In the genomic region with DNA sequence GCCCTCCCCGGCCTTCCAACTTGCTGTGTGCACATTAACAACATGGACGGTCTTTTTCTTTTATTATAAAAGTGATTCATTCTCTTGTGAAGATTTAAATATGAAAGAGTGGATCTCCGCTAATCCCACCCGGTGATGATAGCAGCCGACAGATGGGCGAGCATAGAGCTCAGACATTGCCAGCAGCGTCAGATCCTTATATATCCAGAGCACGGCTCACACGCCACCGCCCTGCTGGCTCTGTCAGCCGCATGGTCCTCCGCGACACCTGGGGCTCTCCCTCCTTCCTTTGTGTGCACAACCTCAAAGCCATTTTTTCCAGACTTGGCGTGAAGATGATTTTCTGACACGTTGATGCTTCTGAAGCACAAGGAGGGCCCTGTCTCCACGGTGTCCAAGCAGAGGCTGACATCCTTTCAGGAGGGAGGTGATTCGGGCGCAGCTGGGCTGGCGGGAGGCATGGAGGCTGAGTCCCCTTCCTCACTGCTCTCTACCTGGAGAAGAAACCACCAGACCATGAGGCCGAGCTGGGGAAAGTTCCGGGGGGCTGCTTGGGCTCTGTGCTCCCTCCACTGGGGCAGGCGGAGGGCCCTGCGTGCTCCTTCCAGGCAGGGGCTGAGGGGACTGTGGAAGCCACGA, we compare ENCODE assay signal across 17 cellular contexts. TPM values are rescaled to one million over a fixed set of nuclear protein-coding genes. Genes with fewer than 3 reads are reported as not detected.
DNase-seq lines count a peak whose midpoint lies in the region; ATAC-seq and TF ChIP-seq lines count a peak whose summit lies in the region.
"Had no signal": no experiment of that assay in that cellular context is flagged by ENCODE, and none has a peak within 500 bp of the region (broad histone marks: within the 10 kb centered on the region; RNA-seq: fewer than 3 reads in every experiment).

No MANE protein-coding gene starts in this region.

- no peaks in the 10 kb centered on the region for H3K36me3 ChIP-seq in neutrophil

- no peak for DNase-seq in activated CD4-positive, alpha-beta T cell treated with anti-CD3 and anti-CD28 coated beads, Interleukin-2, amount 10 ng/mL, durations not matched to agents 24 days and 14 days
- no peak for DNase-seq in activated CD4-positive, alpha-beta T cell treated with anti-CD3 and anti-CD28 coated beads, Interleukin-2, amount 50 U/mL, for 48 hours
- peak; percentile 78 for DNase-seq in NCI-H1694 treated with DMSO at 0.1 percent for 48 hours (lab: John Stamatoyannopoulos, UW)
- DNase-seq in activated CD8-positive, alpha-beta T cell treated with anti-CD3 and anti-CD28 coated beads, Interleukin-2, amount 10 ng/mL, durations not matched to agents 7 days and 5 days: no peak
- DNase-seq in stimulated activated CD4-positive, alpha-beta T cell treated with anti-CD3 and anti-CD28 coated beads, Interleukin-4, amount 100 ng/mL, for 24 hours: no peak
- DNase-seq: DMS53; effector CD8-positive, alpha-beta T cell; foreskin melanocyte; NK-92 treated with Interleukin-12 subunit alpha and Interleukin-12 subunit beta, amount 100 ng/mL, for 24 hours; stimulated activated CD8-positive, alpha-beta memory T cell treated with anti-CD3 and anti-CD28 coated beads, Interleukin-4, amount 100 ng/mL, for 48 hours; trophoblast cell had no signal

- TF ChIP-seq CTCF in neutrophil (IDR thresholded peaks at IDR 0.05): no peak

- no peaks in the 10 kb centered on the region for H3K9me3 ChIP-seq in neutrophil

- H3K4me1 Mint-ChIP-seq in activated CD4-positive, alpha-beta T cell treated with anti-CD3 and anti-CD28 coated beads, Interleukin-2, amount 10 ng/mL, durations not matched to agents 24 days and 14 days: peaks cover 28% of the 10 kb centered on the region
- peaks cover 40% of the 10 kb centered on the region for H3K4me1 Mint-ChIP-seq in activated CD8-positive, alpha-beta T cell treated with anti-CD3 and anti-CD28 coated beads, Interleukin-2, amount 10 ng/mL, durations not matched to agents 7 days and 5 days (ENCODE audit: low read depth)

- peaks cover 41 to 51% of the 10 kb centered on the region in 2 experiments for H3K4me1 ChIP-seq in neutrophil (ENCODE audit: control insufficient read depth in 1 of 2, insufficient read depth in 1 of 2, low read depth in 1 of 2, low read length in 1 of 2)

- peak overlapping the region; percentile 48 for H3K27ac Mint-ChIP-seq in activated CD4-positive, alpha-beta T cell treated with anti-CD3 and anti-CD28 coated beads, Interleukin-2, amount 10 ng/mL, durations not matched to agents 24 days and 14 days
- H3K27ac Mint-ChIP-seq in activated CD8-positive, alpha-beta T cell treated with anti-CD3 and anti-CD28 coated beads, Interleukin-2, amount 10 ng/mL, durations not matched to agents 7 days and 5 days: peak overlapping the region; percentile 54

- intact Hi-C loops in activated CD4-positive, alpha-beta T cell treated with anti-CD3 and anti-CD28 coated beads, Interleukin-2, amount 10 ng/mL, durations not matched to agents 24 days and 14 days (cut with micrococcal nuclease): no loop called here

- CTCF ChIA-PET in activated CD8-positive, alpha-beta T cell treated with anti-CD3 and anti-CD28 coated beads, Interleukin-2, amount 10 ng/mL, durations not matched to agents 7 days and 5 days (lab: Charles Lee): interaction anchor here (1.8 to 2.2 kb wide), 2 partner anchors 11 to 17 kb away, joined by 4 to 6 read pairs; no protein-coding TSS in a partner anchor

- H3K9me3 Mint-ChIP-seq in activated CD4-positive, alpha-beta T cell treated with anti-CD3 and anti-CD28 coated beads, Interleukin-2, amount 10 ng/mL, durations not matched to agents 24 days and 14 days: peaks cover 5% of the 10 kb centered on the region
- no peaks in the 10 kb centered on the region for H3K9me3 Mint-ChIP-seq in activated CD8-positive, alpha-beta T cell treated with anti-CD3 and anti-CD28 coated beads, Interleukin-2, amount 10 ng/mL, durations not matched to agents 7 days and 5 days (ENCODE audit: insufficient read depth)
- H3K9me3 Mint-ChIP-seq: activated T-helper 1 cell treated with anti-CD3 and anti-CD28 coated beads, Interleukin-12 subunit alpha, Interleukin-12 subunit beta, Interleukin-2, Interleukin-4 antibody, amounts not matched to agents 30 ng/mL and 10 ng/mL and 1 ng/mL, durations not matched to agents 14 hours and 24 hours and 36 hours had no signal

- no peaks in the 10 kb centered on the region for H3K36me3 Mint-ChIP-seq in activated CD4-positive, alpha-beta T cell treated with anti-CD3 and anti-CD28 coated beads, Interleukin-2, amount 10 ng/mL, durations not matched to agents 24 days and 14 days (ENCODE audit: low read depth)
- no peaks in the 10 kb centered on the region for H3K36me3 Mint-ChIP-seq in activated CD8-positive, alpha-beta T cell treated with anti-CD3 and anti-CD28 coated beads, Interleukin-2, amount 10 ng/mL, durations not matched to agents 7 days and 5 days (ENCODE audit: low read depth)

- no peak for ATAC-seq in activated CD8-positive, alpha-beta T cell treated with anti-CD3 and anti-CD28 coated beads, Interleukin-2, amount 10 ng/mL, durations not matched to agents 7 days and 5 days
- ATAC-seq in HG02885 (IDR thresholded peaks at IDR 0.05; ENCODE audit: poor library complexity, unreplicated experiment) (no peak), HG03025 (IDR thresholded peaks at IDR 0.05; ENCODE audit: low FRiP score, unreplicated experiment) (no peak)
- ATAC-seq: SK-N-SH treated with all-trans-retinoic acid at 6 μM for 48 hours had no signal

- no peak overlapping the region for H3K4me3 ChIP-seq in neutrophil (ENCODE audit: low read depth in 1 of 2, low read length in 1 of 2)

- peak overlapping the region; percentile 83 for H3K27ac ChIP-seq in neutrophil

- H3K27me3 Mint-ChIP-seq in activated CD4-positive, alpha-beta T cell treated with anti-CD3 and anti-CD28 coated beads, Interleukin-2, amount 10 ng/mL, durations not matched to agents 24 days and 14 days: no peaks in the 10 kb centered on the region
- no peaks in the 10 kb centered on the region for H3K27me3 Mint-ChIP-seq in activated CD8-positive, alpha-beta T cell treated with anti-CD3 and anti-CD28 coated beads, Interleukin-2, amount 10 ng/mL, durations not matched to agents 7 days and 5 days (ENCODE audit: low read depth)

- H3K4me3 Mint-ChIP-seq in activated CD4-positive, alpha-beta T cell treated with anti-CD3 and anti-CD28 coated beads, Interleukin-2, amount 10 ng/mL, durations not matched to agents 24 days and 14 days: no peak overlapping the region
- H3K4me3 Mint-ChIP-seq in activated CD8-positive, alpha-beta T cell treated with anti-CD3 and anti-CD28 coated beads, Interleukin-2, amount 10 ng/mL, durations not matched to agents 7 days and 5 days: no peak overlapping the region

- no peaks in the 10 kb centered on the region for H3K27me3 ChIP-seq in neutrophil

- POLR2A ChIA-PET in activated CD8-positive, alpha-beta T cell treated with anti-CD3 and anti-CD28 coated beads, Interleukin-2, amount 10 ng/mL, durations not matched to agents 7 days and 5 days (lab: Charles Lee): no interaction called here

RNA-seq across cellular contexts. Expression of a gene that starts 22.1 kb away (rescaled TPM):
- 19.4 and 19.6 TPM in 2 replicates for total RNA-seq in activated CD4-positive, alpha-beta T cell treated with anti-CD3 and anti-CD28 coated beads, Interleukin-2, amount 10 ng/mL, durations not matched to agents 24 days and 14 days
- 10 to 100 TPM; 18.3 to 19.2 TPM for total RNA-seq in activated CD8-positive, alpha-beta T cell treated with anti-CD3 and anti-CD28 coated beads, Interleukin-2, amount 10 ng/mL, durations not matched to agents 7 days and 5 days

RNA-seq across cellular contexts. Expression of a gene that starts 30.4 kb away (rescaled TPM):
- 49.1 and 54.6 TPM in 2 replicates for total RNA-seq in activated CD4-positive, alpha-beta T cell treated with anti-CD3 and anti-CD28 coated beads, Interleukin-2, amount 10 ng/mL, durations not matched to agents 24 days and 14 days
- total RNA-seq in activated CD8-positive, alpha-beta T cell treated with anti-CD3 and anti-CD28 coated beads, Interleukin-2, amount 10 ng/mL, durations not matched to agents 7 days and 5 days: 10 to 100 TPM; 67.0 to 76.6 TPM

RNA-seq across cellular contexts. Expression of a gene that starts 42.7 kb away (rescaled TPM):
- 0.47 TPM in 1 of 2 replicates, not detected in the other for total RNA-seq in activated CD4-positive, alpha-beta T cell treated with anti-CD3 and anti-CD28 coated beads, Interleukin-2, amount 10 ng/mL, durations not matched to agents 24 days and 14 days
- not detected for total RNA-seq in activated CD8-positive, alpha-beta T cell treated with anti-CD3 and anti-CD28 coated beads, Interleukin-2, amount 10 ng/mL, durations not matched to agents 7 days and 5 days
- total RNA-seq: activated T-helper 1 cell treated with anti-CD3 and anti-CD28 coated beads, Interleukin-12 subunit alpha, Interleukin-12 subunit beta, Interleukin-2, Interleukin-4 antibody, amounts not matched to agents 30 ng/mL and 10 ng/mL and 1 ng/mL, durations not matched to agents 14 hours and 24 hours and 36 hours; bronchial epithelial cell had no signal
